In the genomic region with DNA sequence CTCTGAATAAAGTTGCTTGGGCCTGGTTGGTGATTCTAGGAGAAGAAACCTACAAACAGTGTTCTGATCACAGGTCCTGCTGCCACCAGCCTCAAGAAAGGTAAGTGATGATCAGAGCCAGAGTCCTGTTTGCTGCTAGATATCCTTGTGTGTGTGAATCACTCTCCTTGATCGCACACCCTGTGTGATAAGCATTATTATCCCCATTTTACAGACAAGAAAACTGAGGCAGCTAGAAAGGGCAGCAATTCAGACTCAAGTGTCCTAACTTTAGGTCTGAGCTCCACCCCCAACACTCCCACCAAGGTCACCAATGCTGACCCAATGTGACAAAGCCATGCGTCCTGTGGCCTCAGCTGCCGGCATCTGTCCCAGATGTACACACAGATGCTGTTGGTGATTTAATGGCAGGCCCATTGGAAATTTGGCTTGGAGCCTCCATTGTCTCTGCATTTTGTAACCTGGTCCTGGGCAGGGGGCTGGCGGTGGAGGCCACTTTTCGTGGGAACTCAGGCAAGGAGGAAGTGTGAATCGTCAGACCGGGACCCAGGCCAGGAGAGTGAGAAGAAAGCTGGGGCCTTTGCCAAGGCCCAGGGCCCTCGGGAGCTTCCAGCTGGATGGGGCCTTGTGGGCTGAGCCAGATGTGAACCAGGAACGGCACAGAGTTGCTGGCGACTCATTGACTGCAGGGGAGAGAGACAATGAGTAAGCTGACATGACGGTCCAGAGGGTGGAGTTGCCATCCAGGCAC, we compare ENCODE assay signal across 9 cellular contexts. TPM values are rescaled to one million over a fixed set of nuclear protein-coding genes. Genes with fewer than 3 reads are reported as not detected.
A peak's percentile ranks its signal among the peaks of the same experiment; 100 is the strongest.
DNase-seq lines count a peak whose midpoint lies in the region; FAIRE-seq and TF ChIP-seq lines count a peak whose summit lies in the region.
"Had no signal": no experiment of that assay in that cellular context is flagged by ENCODE, and none has a peak within 500 bp of the region (broad histone marks: within the 10 kb centered on the region; RNA-seq: fewer than 3 reads in every experiment).

No MANE protein-coding gene starts in this region.

- peak overlapping the region; percentile 33 for H3K27ac Mint-ChIP-seq in MCF 10A (ENCODE audit: low read depth, unreplicated experiment)

- POLR2A ChIA-PET in MCF 10A (lab: Yijun Ruan, JAX) = interaction anchor here (0.6 kb wide), 2 partner anchors 58 to 560 kb away, joined by 3 read pairs; no protein-coding TSS in a partner anchor

- intact Hi-C loops in MCF 10A (cut with micrococcal nuclease) = no loop called here

- H3K4me1 Mint-ChIP-seq in MCF 10A (ENCODE audit: insufficient read depth, unreplicated experiment) = peaks cover 8% of the 10 kb centered on the region

- no peak overlapping the region for H3K27ac ChIP-seq in substantia nigra (ENCODE audit: low read depth, low read length, poor library complexity, severe bottlenecking)
- no peak overlapping the region for H3K27ac ChIP-seq in effector memory CD4-positive, alpha-beta T cell (ENCODE audit: insufficient read depth, low read length, poor library complexity, severe bottlenecking)

- no peak overlapping the region for H3K4me3 Mint-ChIP-seq in MCF 10A (ENCODE audit: unreplicated experiment)

- no peaks in the 10 kb centered on the region for H3K9me3 Mint-ChIP-seq in MCF 10A (ENCODE audit: unreplicated experiment)

- no peak overlapping the region for H3K4me3 ChIP-seq in effector memory CD4-positive, alpha-beta T cell (ENCODE audit: insufficient read depth, low read depth, low read length, poor library complexity, severe bottlenecking)

- DNase-seq in HPDE6-E6E7 (ENCODE audit: extremely low spot score) (peak; percentile 41), MCF 10A (ENCODE audit: unreplicated experiment) (peak; percentile 99), islet precursor cell (peak; percentile 74), substantia nigra (lab: John Stamatoyannopoulos, UW) (peak in 41 of 49 donors; percentile 7 to 80 (median 55)), NCI-H82 treated with DMSO at 0.1 percent for 48 hours (lab: John Stamatoyannopoulos, UW; ENCODE audit: unreplicated experiment) (no peak), D721Med (ENCODE audit: insufficient read length, low spot score) (no peak), NOMO-1 treated with DMSO at 0.1 percent for 48 hours (lab: John Stamatoyannopoulos, UW; ENCODE audit: unreplicated experiment) (no peak)
- no peak for DNase-seq in effector memory CD4-positive, alpha-beta T cell

- BruUV-seq in MCF 10A (replicated peaks; lab: Mats Ljungman, UMichigan) = no TSS peak

- H3K27me3 Mint-ChIP-seq in MCF 10A (ENCODE audit: insufficient read depth, unreplicated experiment) = peaks cover 12% of the 10 kb centered on the region

- H3K36me3 Mint-ChIP-seq in MCF 10A (ENCODE audit: insufficient read depth, unreplicated experiment) = no peaks in the 10 kb centered on the region

- TF ChIP-seq CTCF in MCF 10A (IDR thresholded peaks at IDR 0.05; ENCODE audit: unreplicated experiment) (no peak), D721Med (IDR thresholded peaks at IDR 0.05; ENCODE audit: insufficient read depth, missing control alignments) (no peak)

- H3K36me3 ChIP-seq in effector memory CD4-positive, alpha-beta T cell (ENCODE audit: control insufficient read depth, insufficient read depth, low read length) = no peaks in the 10 kb centered on the region

- H3K4me1 ChIP-seq in effector memory CD4-positive, alpha-beta T cell (ENCODE audit: control insufficient read depth, insufficient read depth, low read length, poor library complexity, severe bottlenecking) = no peaks in the 10 kb centered on the region

- no peaks in the 10 kb centered on the region for H3K27me3 ChIP-seq in effector memory CD4-positive, alpha-beta T cell (replicated peaks; ENCODE audit: control insufficient read depth, insufficient read depth, low read length, poor library complexity, severe bottlenecking)

- no peak for FAIRE-seq in D721Med (lab: Jason Lieb, UNC)

- CTCF ChIA-PET in MCF 10A (lab: Yijun Ruan, JAX) = interaction anchor here (0.6 to 2.1 kb wide), 7 partner anchors 9 to 295 kb away, joined by 3 to 9 read pairs (median 3); no protein-coding TSS in a partner anchor

- H3K9me3 ChIP-seq in effector memory CD4-positive, alpha-beta T cell (ENCODE audit: control insufficient read depth, low read length) = no peaks in the 10 kb centered on the region

RNA-seq across cellular contexts. Expression of gene GGTA1, which starts 29.8 kb away (rescaled TPM):
- total RNA-seq in MCF 10A (2022) = not detected in 2 replicates
- total RNA-seq: SK-MEL-5 had no signal

Comparison
In these comparisons a context has a peak if more than half of its experiments do, and no peak if none do; other contexts are left out.
1. DNase-seq: peak in HPDE6-E6E7 (single experiment), MCF 10A (single experiment), islet precursor cell (single experiment) and substantia nigra (41 of 49); none in NCI-H82 treated with DMSO at 0.1 percent for 48 hours (single experiment), D721Med (single experiment), NOMO-1 treated with DMSO at 0.1 percent for 48 hours (single experiment) and effector memory CD4-positive, alpha-beta T cell (0 of 3).